ENCODE assay signal across 10 cellular contexts in genomic region chr6:42571611-42572342, GRCh38. TPM values are rescaled to one million over a fixed set of nuclear protein-coding genes. Genes with fewer than 3 reads are reported as not detected.
DNase-seq lines count a peak whose midpoint lies in the region; TF ChIP-seq lines count a peak whose summit lies in the region.
"Had no signal": no experiment of that assay in that cellular context is flagged by ENCODE, and none has a peak within 500 bp of the region (broad histone marks: within the 10 kb centered on the region; RNA-seq: fewer than 3 reads in every experiment).

No MANE protein-coding gene starts in this region.

- H3K27ac ChIP-seq in OCI-LY3 (ENCODE audit: low read length) (peak overlapping the region; percentile 90), osteoblast (ENCODE audit: low read depth, low read length) (peak overlapping the region; percentile 28)

- intact Hi-C loops in activated CD4-positive, alpha-beta T cell treated with anti-CD3 and anti-CD28 coated beads, Interleukin-2, amount 10 ng/mL, durations not matched to agents 24 days and 14 days (cut with micrococcal nuclease) = no loop called here

- TF ChIP-seq CTCF in HFFc6 (IDR thresholded peaks at IDR 0.05) (no peak), OCI-LY3 (IDR thresholded peaks at IDR 0.05; ENCODE audit: low read depth, low read length) (no peak), osteoblast (IDR thresholded peaks at IDR 0.05; ENCODE audit: extremely low read depth, low read depth, low read length) (no peak)

- no peaks in the 10 kb centered on the region for H3K27me3 Mint-ChIP-seq in activated CD4-positive, alpha-beta T cell treated with anti-CD3 and anti-CD28 coated beads, Interleukin-2, amount 10 ng/mL, durations not matched to agents 24 days and 14 days
- H3K27me3 Mint-ChIP-seq in HFFc6 (ENCODE audit: insufficient read depth) = no peaks in the 10 kb centered on the region; the same call in 1 of the 2 replicates

- peaks cover 44% of the 10 kb centered on the region for H3K36me3 Mint-ChIP-seq in activated CD4-positive, alpha-beta T cell treated with anti-CD3 and anti-CD28 coated beads, Interleukin-2, amount 10 ng/mL, durations not matched to agents 24 days and 14 days (ENCODE audit: low read depth)
- peaks cover 25% of the 10 kb centered on the region for H3K36me3 Mint-ChIP-seq in HFFc6 (ENCODE audit: low read depth)

- H3K36me3 ChIP-seq in OCI-LY3 (replicated peaks; ENCODE audit: low read depth, low read length) = peaks cover 47% of the 10 kb centered on the region
- H3K36me3 ChIP-seq in osteoblast (ENCODE audit: insufficient read depth, low read length) = peaks cover 21% of the 10 kb centered on the region

- peaks cover 84% of the 10 kb centered on the region for H3K79me2 ChIP-seq in OCI-LY3 (ENCODE audit: low read length)
- H3K79me2 ChIP-seq in osteoblast (ENCODE audit: insufficient read depth, low read length) = peaks cover 93% of the 10 kb centered on the region

- no peak for DNase-seq in activated CD4-positive, alpha-beta T cell treated with anti-CD3 and anti-CD28 coated beads, Interleukin-2, amount 10 ng/mL, durations not matched to agents 24 days and 14 days
- DNase-seq in activated CD4-positive, alpha-beta T cell treated with anti-CD3 and anti-CD28 coated beads for 4 hours = no peak
- DNase-seq in HFFc6 = no peak
- DNase-seq in osteoblast (ENCODE audit: insufficient read length, low spot score, missing footprints) = peak; percentile 18
- DNase-seq in SIG-M5 treated with dmso at 0.1 percent for 504 hours (lab: John Stamatoyannopoulos, UW; ENCODE audit: unreplicated experiment) = no peak
- no peak for DNase-seq in foreskin melanocyte
- DNase-seq in dedifferentiated amniotic fluid mesenchymal stem cell (ENCODE audit: extremely low spot score) = no peak
- DNase-seq: activated CD4-positive, alpha-beta T cell treated with anti-CD3 and anti-CD28 coated beads, Interleukin-2, amount 50 U/mL, for 48 hours; mesendoderm had no signal

- no peaks in the 10 kb centered on the region for H3K9me3 Mint-ChIP-seq in activated CD4-positive, alpha-beta T cell treated with anti-CD3 and anti-CD28 coated beads, Interleukin-2, amount 10 ng/mL, durations not matched to agents 24 days and 14 days
- no peaks in the 10 kb centered on the region for H3K9me3 Mint-ChIP-seq in HFFc6

- H3K4me3 ChIP-seq in OCI-LY3 (ENCODE audit: low read length) (peak overlapping the region; percentile 65), osteoblast (ENCODE audit: insufficient read depth, low read length) (peak overlapping the region; percentile 37)

- no peaks in the 10 kb centered on the region for H3K9me3 ChIP-seq in OCI-LY3 (ENCODE audit: insufficient read depth, low read length)
- H3K9me3 ChIP-seq in osteoblast (ENCODE audit: low read depth, low read length) = no peaks in the 10 kb centered on the region

- H3K4me1 ChIP-seq in OCI-LY3 (ENCODE audit: low read length) (peaks cover 48% of the 10 kb centered on the region), osteoblast (ENCODE audit: insufficient read depth, low read length) (peaks cover 17% of the 10 kb centered on the region)

- H3K27ac Mint-ChIP-seq in activated CD4-positive, alpha-beta T cell treated with anti-CD3 and anti-CD28 coated beads, Interleukin-2, amount 10 ng/mL, durations not matched to agents 24 days and 14 days = peak overlapping the region; percentile 20
- H3K27ac Mint-ChIP-seq in HFFc6 = 0 out of 2 replicates have a peak overlapping the region, but pooled peaks have one; percentile 18

- H3K4me2 ChIP-seq in OCI-LY3 (ENCODE audit: low read length) (peak overlapping the region; percentile 72), osteoblast (ENCODE audit: insufficient read depth, low read length) (peak overlapping the region; percentile 77)

- peak overlapping the region; percentile 55 for H3K4me3 Mint-ChIP-seq in activated CD4-positive, alpha-beta T cell treated with anti-CD3 and anti-CD28 coated beads, Interleukin-2, amount 10 ng/mL, durations not matched to agents 24 days and 14 days
- H3K4me3 Mint-ChIP-seq in HFFc6 = peak overlapping the region; percentile 73

- H3K27me3 ChIP-seq in OCI-LY3 (ENCODE audit: low read depth, low read length) = no peaks in the 10 kb centered on the region
- no peaks in the 10 kb centered on the region for H3K27me3 ChIP-seq in osteoblast (ENCODE audit: insufficient read depth, low read length)

- H3K4me1 Mint-ChIP-seq in activated CD4-positive, alpha-beta T cell treated with anti-CD3 and anti-CD28 coated beads, Interleukin-2, amount 10 ng/mL, durations not matched to agents 24 days and 14 days = peaks cover 45% of the 10 kb centered on the region
- H3K4me1 Mint-ChIP-seq in HFFc6 (ENCODE audit: low read depth) = peaks cover 45% of the 10 kb centered on the region

- H3K9ac ChIP-seq in OCI-LY3 (ENCODE audit: low read length) = peak overlapping the region; percentile 55

- H4K20me1 ChIP-seq in OCI-LY3 (ENCODE audit: insufficient read depth, low read length) = peaks cover under 1% of the 10 kb centered on the region; the same call in 1 of the 2 replicates
- peaks cover 14% of the 10 kb centered on the region for H4K20me1 ChIP-seq in osteoblast (ENCODE audit: insufficient read depth, low read length)

- H2AFZ ChIP-seq in OCI-LY3 (ENCODE audit: low read depth, low read length) (no peak overlapping the region), osteoblast (ENCODE audit: low read length) (no peak overlapping the region)

RNA-seq across cellular contexts. Expression of gene UBR2, which starts 7.9 kb away (rescaled TPM):
- total RNA-seq in activated CD4-positive, alpha-beta T cell treated with anti-CD3 and anti-CD28 coated beads, Interleukin-2, amount 10 ng/mL, durations not matched to agents 24 days and 14 days = 30.1 and 30.8 TPM in 2 replicates
- total RNA-seq in HFFc6 (2021; fragmentation: NEBNext Ultra II Directional; extraction: Animal tissue kit (Norgen Biotek cat#: 25700)) = 10 to 100 TPM; 18.0 to 20.5 (median 19.9) TPM
- total RNA-seq in osteoblast = 31.5 and 32.1 TPM in 2 replicates
